In genomic region chr12:51307655-51308593, GRCh38 we compare ENCODE assay signal across 10 cellular contexts. TPM values are rescaled to one million over a fixed set of nuclear protein-coding genes. Genes with fewer than 3 reads are reported as not detected.
A peak's percentile ranks its signal among the peaks of the same experiment; 100 is the strongest.
DNase-seq lines count a peak whose midpoint lies in the region; ATAC-seq and TF ChIP-seq lines count a peak whose summit lies in the region.
"Had no signal": no experiment of that assay in that cellular context is flagged by ENCODE, and none has a peak within 500 bp of the region (broad histone marks: within the 10 kb centered on the region; RNA-seq: fewer than 3 reads in every experiment).

No MANE protein-coding gene starts in this region.

- no peak overlapping the region for H3K23ac ChIP-seq in mesendoderm (ENCODE audit: low read length)

- H3K36me3 Mint-ChIP-seq in CD4-positive, alpha-beta T cell (ENCODE audit: low read depth) = peaks cover 84% of the 10 kb centered on the region
- peaks cover 11 to 58% (median 39%) of the 10 kb centered on the region in 5 donors for H3K36me3 Mint-ChIP-seq in naive thymus-derived CD4-positive, alpha-beta T cell

- H3K18ac ChIP-seq in mesendoderm (ENCODE audit: low read length) = no peak overlapping the region

- no peak overlapping the region for H3K9ac ChIP-seq in mesendoderm (ENCODE audit: low read length)

- H3K27ac ChIP-seq in CD4-positive, alpha-beta T cell (ENCODE audit: low read depth, low read length) = peak overlapping the region; percentile 27
- peak overlapping the region; percentile 23 for H3K27ac ChIP-seq in naive thymus-derived CD4-positive, alpha-beta T cell (ENCODE audit: low read depth, low read length)
- no peak overlapping the region for H3K27ac ChIP-seq in mesendoderm (ENCODE audit: low read depth, low read length)

- no CpG with 5 or more reads among the region's 6 CpGs for WGBS in mesendoderm (ENCODE audit: extremely low coverage, insufficient coverage, low lambda C conversion rate)

- no peaks in the 10 kb centered on the region for H3K27me3 Mint-ChIP-seq in CD4-positive, alpha-beta T cell
- no peaks in the 10 kb centered on the region for H3K27me3 Mint-ChIP-seq in naive thymus-derived CD4-positive, alpha-beta T cell

- no peak overlapping the region for H3K4ac ChIP-seq in mesendoderm (ENCODE audit: low read depth, low read length)

- POLR2A ChIA-PET in CD4-positive, alpha-beta T cell (lab: Charles Lee) = interaction anchor here (0.6 to 5.5 kb wide), 7 partner anchors 13 to 88 kb away, joined by 3 to 66 read pairs (median 4); partner anchors contain the start of genes BIN2 and DAZAP2
- POLR2A ChIA-PET in naive thymus-derived CD4-positive, alpha-beta T cell (lab: Charles Lee) = interaction anchor here (0.6 to 5.4 kb wide), 8 partner anchors 10 to 496 kb away, joined by 3 to 44 read pairs (median 4); no protein-coding TSS in a partner anchor

- peak overlapping the region; percentile 80 for H3K27ac Mint-ChIP-seq in CD4-positive, alpha-beta T cell
- H3K27ac Mint-ChIP-seq in naive thymus-derived CD4-positive, alpha-beta T cell = peak overlapping the region; percentile 65 to 91 (median 86)

- H3K27me3 ChIP-seq in CD4-positive, alpha-beta T cell (ENCODE audit: control insufficient read depth, insufficient read depth, low read length) = no peaks in the 10 kb centered on the region
- H3K27me3 ChIP-seq in MG63 (no peaks in the 10 kb centered on the region), mesendoderm (ENCODE audit: insufficient read depth, low read length, poor library complexity) (no peaks in the 10 kb centered on the region)
- H3K27me3 ChIP-seq in naive thymus-derived CD4-positive, alpha-beta T cell (ENCODE audit: control insufficient read depth in 2 of 2, insufficient read depth in 2 of 2, low read length in 2 of 2) = no peaks in the 10 kb centered on the region

- no peak overlapping the region for H3K4me3 Mint-ChIP-seq in CD4-positive, alpha-beta T cell
- peak overlapping the region in 8 of 10 donors; percentile 22 to 60 (median 50) for H3K4me3 Mint-ChIP-seq in naive thymus-derived CD4-positive, alpha-beta T cell

- peaks cover 73% of the 10 kb centered on the region for H3K4me1 Mint-ChIP-seq in CD4-positive, alpha-beta T cell (ENCODE audit: low read depth)
- H3K4me1 Mint-ChIP-seq in naive thymus-derived CD4-positive, alpha-beta T cell = peaks cover 33 to 82% (median 63%) of the 10 kb centered on the region in 7 donors

- H4K5ac ChIP-seq in mesendoderm (ENCODE audit: low read length) = no peak overlapping the region

- H3K79me1 ChIP-seq in mesendoderm (ENCODE audit: low read length) = no peaks in the 10 kb centered on the region

- no peak overlapping the region for H2BK5ac ChIP-seq in mesendoderm (ENCODE audit: low read length)

- DNase-seq in CD4-positive, alpha-beta T cell = no peak
- peak; percentile 48 for DNase-seq in MG63
- DNase-seq in dedifferentiated amniotic fluid mesenchymal stem cell (ENCODE audit: extremely low spot score) = peak; percentile 72
- DNase-seq in naive thymus-derived CD4-positive, alpha-beta T cell = peak in 3 of 9 donors; percentile 24 to 45 (median 33)
- no peak for DNase-seq in mesendoderm
- no peak for DNase-seq in middle frontal gyrus (ENCODE audit: extremely low spot score, low spot score)
- DNase-seq in activated gamma-delta T cell treated with Interleukin-2 at 50 U/mL for 16 hours = no peak
- DNase-seq: aorta, H7 had no signal

- no peak overlapping the region for H2AK5ac ChIP-seq in mesendoderm (ENCODE audit: low read length)

- H2BK15ac ChIP-seq in mesendoderm (replicated peaks; ENCODE audit: low read depth) = no peak overlapping the region

- H3K36me3 ChIP-seq in MG63 = no peaks in the 10 kb centered on the region
- peaks cover 0 to 61% (median 45%) of the 10 kb centered on the region in 3 experiments for H3K36me3 ChIP-seq in naive thymus-derived CD4-positive, alpha-beta T cell (ENCODE audit: control insufficient read depth in 2 of 3, insufficient read depth in 3 of 3, low read length in 3 of 3)
- no peaks in the 10 kb centered on the region for H3K36me3 ChIP-seq in mesendoderm (ENCODE audit: control insufficient read depth, insufficient read depth, low read length)

- ATAC-seq in CD4-positive, alpha-beta T cell (ENCODE audit: poor library complexity) = peak; percentile 78
- no peak for ATAC-seq in naive thymus-derived CD4-positive, alpha-beta T cell
- ATAC-seq in HG02870 (IDR thresholded peaks at IDR 0.05; ENCODE audit: unreplicated experiment) = no peak

- H3K4me2 ChIP-seq in mesendoderm (ENCODE audit: low read length) = no peak overlapping the region

- H3K4me3 ChIP-seq in MG63 = no peak overlapping the region
- H3K4me3 ChIP-seq in naive thymus-derived CD4-positive, alpha-beta T cell (ENCODE audit: low read length) = no peak overlapping the region
- no peak overlapping the region for H3K4me3 ChIP-seq in mesendoderm (ENCODE audit: low read length)

- H4K8ac ChIP-seq in mesendoderm (ENCODE audit: low read depth, low read length) = no peak overlapping the region

- TF ChIP-seq CTCF in CD4-positive, alpha-beta T cell (IDR thresholded peaks at IDR 0.05) = peak; percentile 17

- H3K56ac ChIP-seq in mesendoderm (ENCODE audit: low read length) = no peak overlapping the region

- intact Hi-C loops in CD4-positive, alpha-beta T cell (cut with DNase I, micrococcal nuclease) = loop anchor here (1.0 to 2.0 kb wide), 2 partner anchors 33 kb away; no protein-coding TSS in a partner anchor
- intact Hi-C loops in naive thymus-derived CD4-positive, alpha-beta T cell (cut with micrococcal nuclease) = loop anchor here (1.0 to 5.0 kb wide), 3 partner anchors 11 to 34 kb away; no protein-coding TSS in a partner anchor

- H3K9me3 Mint-ChIP-seq in CD4-positive, alpha-beta T cell = no peaks in the 10 kb centered on the region
- no peaks in the 10 kb centered on the region for H3K9me3 Mint-ChIP-seq in naive thymus-derived CD4-positive, alpha-beta T cell

- H2BK120ac ChIP-seq in mesendoderm (ENCODE audit: low read depth, low read length) = no peak overlapping the region

- peaks cover 18 to 31% of the 10 kb centered on the region in 2 donors for H3K4me1 ChIP-seq in naive thymus-derived CD4-positive, alpha-beta T cell (ENCODE audit: control insufficient read depth in 2 of 2, insufficient read depth in 2 of 2, low read length in 2 of 2)
- no peaks in the 10 kb centered on the region for H3K4me1 ChIP-seq in mesendoderm (ENCODE audit: control insufficient read depth, low read depth, low read length)

- no peaks in the 10 kb centered on the region for H3K79me2 ChIP-seq in mesendoderm (ENCODE audit: control insufficient read depth, insufficient read depth, low read length)

- CTCF ChIA-PET in CD4-positive, alpha-beta T cell (lab: Charles Lee) = interaction anchor here (0.8 to 2.7 kb wide), 5 partner anchors 10 to 43 kb away, joined by 3 to 31 read pairs (median 4); no protein-coding TSS in a partner anchor
- CTCF ChIA-PET in naive thymus-derived CD4-positive, alpha-beta T cell (lab: Charles Lee) = interaction anchor here (0.6 to 11.0 kb wide), 6 partner anchors 10 to 44 kb away, joined by 4 to 118 read pairs (median 6); partner anchors contain the start of gene SMAGP

- H3K9me3 ChIP-seq in CD4-positive, alpha-beta T cell (ENCODE audit: control insufficient read depth, low read length) = no peaks in the 10 kb centered on the region
- H3K9me3 ChIP-seq in MG63 = no peaks in the 10 kb centered on the region
- no peaks in the 10 kb centered on the region for H3K9me3 ChIP-seq in naive thymus-derived CD4-positive, alpha-beta T cell (ENCODE audit: control insufficient read depth in 2 of 3, low read length in 3 of 3)

RNA-seq across cellular contexts. Expression of gene BIN2, which starts 16.1 kb away (rescaled TPM):
- total RNA-seq in CD4-positive, alpha-beta T cell = 100 to 1,000 TPM; 127 to 138 TPM
- total RNA-seq in MG63 (2014; rRNA removed; shearing (Covaris generic); ENCODE audit: low replicate concordance) = not detected in 2 replicates
- 100 to 1,000 TPM; 159 to 255 (median 249) TPM for total RNA-seq in naive thymus-derived CD4-positive, alpha-beta T cell
- polyA plus RNA-seq in naive thymus-derived CD4-positive, alpha-beta T cell = 100 to 1,000 TPM; 198 to 290 TPM
- polyA plus RNA-seq in mesendoderm (2013, experiment 1 of 2) = 0.11 TPM
- polyA plus RNA-seq in mesendoderm (2013, experiment 2 of 2) = 0.07 TPM

RNA-seq across cellular contexts. Expression of gene SMAGP, which starts 37.7 kb away (rescaled TPM):
- total RNA-seq in CD4-positive, alpha-beta T cell = 1 to 10 TPM; 2.5 to 3.0 TPM
- 2.1 and 20.1 TPM in 2 replicates for total RNA-seq in MG63 (2014; rRNA removed; shearing (Covaris generic); ENCODE audit: low replicate concordance)
- total RNA-seq in naive thymus-derived CD4-positive, alpha-beta T cell = 1 to 10 TPM; 1.5 to 7.4 (median 4.2) TPM
- 10 to 100 TPM; 10.6 to 16.2 TPM for polyA plus RNA-seq in naive thymus-derived CD4-positive, alpha-beta T cell
- 17.0 TPM for polyA plus RNA-seq in mesendoderm (2013, experiment 1 of 2)
- polyA plus RNA-seq in mesendoderm (2013, experiment 2 of 2) = 17.0 TPM

RNA-seq across cellular contexts. Expression of gene CELA1, which starts 38.6 kb away (rescaled TPM):
- total RNA-seq in CD4-positive, alpha-beta T cell = 1 to 10 TPM in 1 of 2 experiments, under 1 TPM in 1; 0.85 to 1.2 TPM
- not detected in 2 replicates for total RNA-seq in MG63 (2014; rRNA removed; shearing (Covaris generic); ENCODE audit: low replicate concordance)
- 1 to 10 TPM in 4 of 5 experiments, not detected in 1; 1.1 to 2.1 (median 1.4) TPM for total RNA-seq in naive thymus-derived CD4-positive, alpha-beta T cell
- polyA plus RNA-seq in naive thymus-derived CD4-positive, alpha-beta T cell = 1 to 10 TPM; 3.8 to 9.2 TPM
- not detected for polyA plus RNA-seq in mesendoderm (2013, experiment 1 of 2)
- polyA plus RNA-seq in mesendoderm (2013, experiment 2 of 2) = not detected
- total RNA-seq: aorta, H7 had no signal
- polyA plus RNA-seq: aorta had no signal

Comparison
In these comparisons a context has a peak if more than half of its experiments do, and no peak if none do; other contexts are left out.
1. DNase-seq: peak in MG63 (single experiment) and dedifferentiated amniotic fluid mesenchymal stem cell (single experiment); none in CD4-positive, alpha-beta T cell (0 of 10), mesendoderm (single experiment), middle frontal gyrus (single experiment) and activated gamma-delta T cell treated with Interleukin-2 at 50 U/mL for 16 hours (single experiment).
2. RNA of gene BIN2, which starts 16.1 kb away (total RNA-seq): 159 to 255 TPM in naive thymus-derived CD4-positive, alpha-beta T cell and 127 to 138 TPM in CD4-positive, alpha-beta T cell; not detected in MG63; every median in the first group is over 100 times any median in the second.